10 cellular contexts compared by ENCODE assay signal in genomic region chr17:3750926-3751325, GRCh38. TPM values are rescaled to one million over a fixed set of nuclear protein-coding genes. Genes with fewer than 3 reads are reported as not detected.
DNase-seq lines count a peak whose midpoint lies in the region; ATAC-seq and TF ChIP-seq lines count a peak whose summit lies in the region.
"Had no signal": no experiment of that assay in that cellular context is flagged by ENCODE, and none has a peak within 500 bp of the region (broad histone marks: within the 10 kb centered on the region; RNA-seq: fewer than 3 reads in every experiment).

No MANE protein-coding gene starts in this region.

- no peaks in the 10 kb centered on the region for H3K9me3 ChIP-seq in CD4-positive, CD25-positive, alpha-beta regulatory T cell (ENCODE audit: control insufficient read depth in 2 of 2, low read length in 2 of 2)
- no peaks in the 10 kb centered on the region for H3K9me3 ChIP-seq in WERI-Rb-1 (ENCODE audit: severe bottlenecking)
- H3K9me3 ChIP-seq in upper lobe of left lung: no peaks in the 10 kb centered on the region

- no peak overlapping the region for H3K27ac ChIP-seq in CD4-positive, CD25-positive, alpha-beta regulatory T cell (ENCODE audit: insufficient read depth, low read length, poor library complexity, severe bottlenecking)
- H3K27ac ChIP-seq in WERI-Rb-1 (no peak overlapping the region), upper lobe of left lung (no peak overlapping the region)

- no peaks in the 10 kb centered on the region for H3K36me3 Mint-ChIP-seq in CD4-positive, CD25-positive, alpha-beta regulatory T cell
- H3K36me3 Mint-ChIP-seq in immature natural killer cell: no peaks in the 10 kb centered on the region

- H3K27me3 ChIP-seq in CD4-positive, CD25-positive, alpha-beta regulatory T cell (ENCODE audit: control insufficient read depth, insufficient read depth, low read length): no peaks in the 10 kb centered on the region
- H3K27me3 ChIP-seq in WERI-Rb-1 (ENCODE audit: insufficient read depth, low read depth, severe bottlenecking) (no peaks in the 10 kb centered on the region), upper lobe of left lung (no peaks in the 10 kb centered on the region)

- TF ChIP-seq CTCF in WERI-Rb-1 (IDR thresholded peaks at IDR 0.05; ENCODE audit: low read depth, low read length) (no peak), upper lobe of left lung (IDR thresholded peaks at IDR 0.05) (no peak)

- H3K4me1 ChIP-seq in CD4-positive, CD25-positive, alpha-beta regulatory T cell (ENCODE audit: control insufficient read depth, insufficient read depth, low read length, poor library complexity, severe bottlenecking): peaks cover 35% of the 10 kb centered on the region
- H3K4me1 ChIP-seq in upper lobe of left lung: peaks cover 0 to 12% (median 3%) of the 10 kb centered on the region in 4 donors

- peak; percentile 12 to 82 (median 42) for DNase-seq in CD4-positive, CD25-positive, alpha-beta regulatory T cell
- DNase-seq in activated T-cell treated with anti-CD3 and anti-CD28 coated beads, Interleukin-2, amount 50 U/mL, for 1 hour: peak; percentile 52
- peak in 2 of 3 donors; percentile 39 to 44 for DNase-seq in immature natural killer cell
- DNase-seq in WERI-Rb-1: no peak
- DNase-seq in NCI-H2171 (lab: John Stamatoyannopoulos, UW): no peak
- no peak for DNase-seq in upper lobe of left lung
- DNase-seq: NCI-H1930, retina had no signal

- no peak for TF ChIP-seq EP300 in upper lobe of left lung (IDR thresholded peaks at IDR 0.05)

- no peak for TF ChIP-seq POLR2A in upper lobe of left lung (IDR thresholded peaks at IDR 0.05)

- peak overlapping the region; percentile 56 to 89 (median 74) for H3K4me3 Mint-ChIP-seq in CD4-positive, CD25-positive, alpha-beta regulatory T cell
- H3K4me3 Mint-ChIP-seq in immature natural killer cell: peak overlapping the region; percentile 45 to 80 (median 66)

- peaks cover 0 to 50% (median 17%) of the 10 kb centered on the region in 4 donors for H3K4me1 Mint-ChIP-seq in CD4-positive, CD25-positive, alpha-beta regulatory T cell
- peaks cover 15 to 22% of the 10 kb centered on the region in 2 donors for H3K4me1 Mint-ChIP-seq in immature natural killer cell

- no peaks in the 10 kb centered on the region for H3K36me3 ChIP-seq in CD4-positive, CD25-positive, alpha-beta regulatory T cell (ENCODE audit: control insufficient read depth, insufficient read depth, low read length)
- H3K36me3 ChIP-seq in WERI-Rb-1 (no peaks in the 10 kb centered on the region), upper lobe of left lung (no peaks in the 10 kb centered on the region)

- H3K9me3 Mint-ChIP-seq in CD4-positive, CD25-positive, alpha-beta regulatory T cell: no peaks in the 10 kb centered on the region
- H3K9me3 Mint-ChIP-seq in immature natural killer cell: no peaks in the 10 kb centered on the region

- ATAC-seq in CD4-positive, CD25-positive, alpha-beta regulatory T cell (ENCODE audit: low read depth in 2 of 2): peak; percentile 68
- ATAC-seq in HG02798 (IDR thresholded peaks at IDR 0.05; ENCODE audit: poor library complexity, unreplicated experiment): peak; percentile 50
- ATAC-seq in GM18868 (IDR thresholded peaks at IDR 0.05; ENCODE audit: unreplicated experiment): no peak
- no peak for ATAC-seq in upper lobe of left lung (ENCODE audit: low FRiP score in 2 of 2)

- H3K27ac Mint-ChIP-seq in CD4-positive, CD25-positive, alpha-beta regulatory T cell: peak overlapping the region in 2 of 3 donors; percentile 94 to 95
- peak overlapping the region; percentile 51 to 91 (median 82) for H3K27ac Mint-ChIP-seq in immature natural killer cell

- WGBS in upper lobe of left lung, 2 donors: 68 to 79% methylated on average over 8 of the region's 8 CpGs

- no peak overlapping the region for H3K4me3 ChIP-seq in CD4-positive, CD25-positive, alpha-beta regulatory T cell (ENCODE audit: low read depth, low read length)
- H3K4me3 ChIP-seq in WERI-Rb-1 (ENCODE audit: low read depth, low read length) (no peak overlapping the region), upper lobe of left lung (no peak overlapping the region)

- peaks cover 4% of the 10 kb centered on the region for H3K27me3 Mint-ChIP-seq in CD4-positive, CD25-positive, alpha-beta regulatory T cell
- peaks cover 7 to 9% (median 7%) of the 10 kb centered on the region in 3 donors for H3K27me3 Mint-ChIP-seq in immature natural killer cell (ENCODE audit: low read depth in 3 of 3)

RNA-seq across cellular contexts. Expression of gene HASPIN, which starts 27.2 kb away (rescaled TPM):
- total RNA-seq in CD4-positive, CD25-positive, alpha-beta regulatory T cell: 0.27 TPM
- under 1 TPM; 0.07 to 0.53 (median 0.34) TPM for polyA plus RNA-seq in CD4-positive, CD25-positive, alpha-beta regulatory T cell
- under 1 TPM in 2 of 3 donors, not detected in 1; 0.20 to 0.47 TPM for polyA plus RNA-seq in immature natural killer cell
- total RNA-seq in upper lobe of left lung: 1 to 10 TPM in 2 of 6 donors, under 1 TPM in 2, not detected in 2; 0.49 to 1.7 (median 0.81) TPM

RNA-seq across cellular contexts. Expression of gene ITGAE, which starts 50.1 kb away (rescaled TPM):
- 14.2 TPM for total RNA-seq in CD4-positive, CD25-positive, alpha-beta regulatory T cell
- 10 to 100 TPM; 32.5 to 46.4 (median 38.9) TPM for polyA plus RNA-seq in CD4-positive, CD25-positive, alpha-beta regulatory T cell
- polyA plus RNA-seq in immature natural killer cell: 10 to 100 TPM; 68.2 to 81.9 (median 81.8) TPM
- 10 to 100 TPM; 17.2 to 36.0 (median 26.4) TPM for total RNA-seq in upper lobe of left lung

RNA-seq across cellular contexts. Expression of gene P2RX5, which starts 55.0 kb away (rescaled TPM):
- 16.7 TPM for total RNA-seq in CD4-positive, CD25-positive, alpha-beta regulatory T cell
- 10 to 100 TPM; 11.8 to 21.0 (median 14.5) TPM for polyA plus RNA-seq in CD4-positive, CD25-positive, alpha-beta regulatory T cell
- 1 to 10 TPM; 5.9 to 8.9 (median 8.4) TPM for polyA plus RNA-seq in immature natural killer cell
- 10 to 100 TPM in 1 of 6 donors, 1 to 10 TPM in 3, under 1 TPM in 1, not detected in 1; 0.46 to 15.7 (median 2.5) TPM for total RNA-seq in upper lobe of left lung

Comparison
In these comparisons a context has a peak if more than half of its experiments do, and no peak if none do; other contexts are left out.
1. ATAC-seq: peak in CD4-positive, CD25-positive, alpha-beta regulatory T cell (2 of 2) and HG02798 (single experiment); none in GM18868 (single experiment) and upper lobe of left lung (0 of 2).
2. DNase-seq: peak in CD4-positive, CD25-positive, alpha-beta regulatory T cell (3 of 3), activated T-cell treated with anti-CD3 and anti-CD28 coated beads, Interleukin-2, amount 50 U/mL, for 1 hour (single experiment) and immature natural killer cell (2 of 3); none in WERI-Rb-1 (single experiment), NCI-H2171 (single experiment) and upper lobe of left lung (0 of 2).